Comparison of ENCODE assay signal across 1 cellular context in the genomic region with DNA sequence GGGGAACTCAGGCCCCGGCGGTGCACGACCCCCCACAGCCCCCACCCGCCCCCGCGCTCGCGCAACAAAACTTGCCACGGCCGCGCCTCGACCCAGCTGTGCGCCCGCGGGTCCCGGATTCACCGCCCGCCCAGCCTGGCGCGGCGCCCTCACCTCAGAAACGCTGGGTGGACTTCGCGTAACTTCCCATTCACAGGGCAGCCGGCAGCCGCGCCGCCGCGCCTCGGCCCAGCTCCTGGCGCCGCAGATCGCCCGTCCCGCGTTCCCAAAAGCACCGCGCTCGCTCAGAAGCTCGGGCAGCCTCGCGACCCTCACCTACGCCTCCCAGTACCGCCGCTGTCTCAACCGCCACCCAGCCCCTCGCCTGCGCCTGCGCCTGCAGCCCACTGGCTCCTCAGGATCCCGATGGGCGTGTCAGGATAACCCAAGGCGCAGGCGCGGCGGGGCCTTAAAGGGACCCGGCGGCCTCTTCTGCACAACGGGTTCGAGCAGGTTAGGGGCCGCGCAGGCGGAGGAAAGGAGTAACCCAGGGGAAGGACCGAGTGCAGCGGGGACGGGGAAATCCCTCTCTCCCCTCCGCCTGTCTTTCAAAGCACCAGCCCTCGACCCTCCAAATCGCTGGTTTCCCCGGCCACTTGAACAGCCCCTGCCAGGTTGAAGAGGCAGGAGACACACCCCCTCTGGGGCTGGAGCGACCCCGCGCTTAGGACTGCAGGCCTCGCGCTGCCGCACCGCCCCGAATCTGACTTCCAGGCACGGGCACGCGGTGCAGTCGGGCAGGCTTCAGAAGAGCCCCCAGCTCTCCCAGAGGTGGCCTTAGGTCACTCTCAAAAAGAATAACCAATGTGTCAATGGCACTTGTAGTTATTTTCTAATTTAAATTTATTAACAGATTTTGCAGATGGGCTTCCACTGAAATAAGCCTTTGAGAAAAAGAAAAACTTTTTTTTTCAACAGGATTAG.
TF ChIP-seq lines count a peak whose summit lies in the region.

TSS of gene NBPF1 (minus strand) at position 380 of the 963 bp plus-strand sequence.

TF ChIP-seq in K562, 482 proteins besides CTCF, POLR2A, EP300 and RAD21 (continued from another document and continues in another):
- TF ChIP-seq NEUROD1 (IDR thresholded peaks at IDR 0.05; ENCODE audit: borderline replicate concordance, low read depth, low read length, partially characterized antibody): no peak
- TF ChIP-seq ZNF696 (CRISPR knock-in tag; conservative IDR thresholded peaks at IDR 0.05): no peak; the same call in 1 of the 2 replicates
- peak; percentile 74; the same call in 1 of the 2 replicates for TF ChIP-seq DIDO1 (tag; IDR thresholded peaks at IDR 0.05; ENCODE audit: low read depth)
- no peak for TF ChIP-seq CBX2 (IDR thresholded peaks at IDR 0.05; ENCODE audit: insufficient read depth, low read length, poor library complexity, severe bottlenecking)
- no peak for TF ChIP-seq PRMT5 (CRISPR knock-in tag; IDR thresholded peaks at IDR 0.05)
- TF ChIP-seq JUND (IDR thresholded peaks at IDR 0.05; ENCODE audit: borderline replicate concordance, low read depth, low read length): peak; percentile 62
- TF ChIP-seq JUND (tag; IDR thresholded peaks at IDR 0.05; ENCODE audit: borderline replicate concordance, low read depth, low read length): no peak
- TF ChIP-seq ARID3B (CRISPR knock-in tag; IDR thresholded peaks at IDR 0.05; ENCODE audit: borderline replicate concordance): peak; percentile 98; the same call in 1 of the 2 replicates
- TF ChIP-seq ZNF23 (CRISPR knock-in tag; IDR thresholded peaks at IDR 0.05): 0 out of 2 replicates have a peak, but pooled peaks have one; percentile 27
- TF ChIP-seq CREB1 (IDR thresholded peaks at IDR 0.05): no peak
- no peak for TF ChIP-seq CREB1 (CRISPR knock-in tag; IDR thresholded peaks at IDR 0.05)
- TF ChIP-seq ETS2 (tag; IDR thresholded peaks at IDR 0.05; ENCODE audit: borderline replicate concordance, poor library complexity, severe bottlenecking): peak; percentile 62
- TF ChIP-seq ZBTB1 (CRISPR knock-in tag; IDR thresholded peaks at IDR 0.05; ENCODE audit: borderline replicate concordance, low read depth): no peak
- TF ChIP-seq, protein P1, sequence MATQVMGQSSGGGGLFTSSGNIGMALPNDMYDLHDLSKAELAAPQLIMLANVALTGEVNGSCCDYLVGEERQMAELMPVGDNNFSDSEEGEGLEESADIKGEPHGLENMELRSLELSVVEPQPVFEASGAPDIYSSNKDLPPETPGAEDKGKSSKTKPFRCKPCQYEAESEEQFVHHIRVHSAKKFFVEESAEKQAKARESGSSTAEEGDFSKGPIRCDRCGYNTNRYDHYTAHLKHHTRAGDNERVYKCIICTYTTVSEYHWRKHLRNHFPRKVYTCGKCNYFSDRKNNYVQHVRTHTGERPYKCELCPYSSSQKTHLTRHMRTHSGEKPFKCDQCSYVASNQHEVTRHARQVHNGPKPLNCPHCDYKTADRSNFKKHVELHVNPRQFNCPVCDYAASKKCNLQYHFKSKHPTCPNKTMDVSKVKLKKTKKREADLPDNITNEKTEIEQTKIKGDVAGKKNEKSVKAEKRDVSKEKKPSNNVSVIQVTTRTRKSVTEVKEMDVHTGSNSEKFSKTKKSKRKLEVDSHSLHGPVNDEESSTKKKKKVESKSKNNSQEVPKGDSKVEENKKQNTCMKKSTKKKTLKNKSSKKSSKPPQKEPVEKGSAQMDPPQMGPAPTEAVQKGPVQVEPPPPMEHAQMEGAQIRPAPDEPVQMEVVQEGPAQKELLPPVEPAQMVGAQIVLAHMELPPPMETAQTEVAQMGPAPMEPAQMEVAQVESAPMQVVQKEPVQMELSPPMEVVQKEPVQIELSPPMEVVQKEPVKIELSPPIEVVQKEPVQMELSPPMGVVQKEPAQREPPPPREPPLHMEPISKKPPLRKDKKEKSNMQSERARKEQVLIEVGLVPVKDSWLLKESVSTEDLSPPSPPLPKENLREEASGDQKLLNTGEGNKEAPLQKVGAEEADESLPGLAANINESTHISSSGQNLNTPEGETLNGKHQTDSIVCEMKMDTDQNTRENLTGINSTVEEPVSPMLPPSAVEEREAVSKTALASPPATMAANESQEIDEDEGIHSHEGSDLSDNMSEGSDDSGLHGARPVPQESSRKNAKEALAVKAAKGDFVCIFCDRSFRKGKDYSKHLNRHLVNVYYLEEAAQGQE (CRISPR knock-in tag; IDR thresholded peaks at IDR 0.05; ENCODE audit: low read depth): peak; percentile 92
- peak; percentile 68 for TF ChIP-seq KAT2B (IDR thresholded peaks at IDR 0.05; ENCODE audit: low read depth, low read length)
- TF ChIP-seq SMARCE1 (IDR thresholded peaks at IDR 0.05): no peak
- 0 out of 2 replicates have a peak, but pooled peaks have one; percentile 5 for TF ChIP-seq DEAF1 (CRISPR knock-in tag; IDR thresholded peaks at IDR 0.05)
- TF ChIP-seq CAMTA2 (CRISPR knock-in tag; conservative IDR thresholded peaks at IDR 0.05): peak; percentile 79; the same call in 1 of the 2 replicates
- peak; percentile 95 for TF ChIP-seq HDAC6 (IDR thresholded peaks at IDR 0.05; ENCODE audit: low read depth, low read length)
- no peak for TF ChIP-seq ZC3H11A (IDR thresholded peaks at IDR 0.05; ENCODE audit: low read depth, low read length)
- TF ChIP-seq GMEB1 (CRISPR knock-in tag; IDR thresholded peaks at IDR 0.05): peak; percentile 62
- no peak for TF ChIP-seq SREBF1 (IDR thresholded peaks at IDR 0.05; ENCODE audit: borderline replicate concordance, low read depth, low read length)
- TF ChIP-seq PTTG1 (tag; IDR thresholded peaks at IDR 0.05; ENCODE audit: low read depth): no peak
- TF ChIP-seq KDM5B (IDR thresholded peaks at IDR 0.05; ENCODE audit: insufficient replicate concordance, low read depth, low read length): peak; percentile 98
- no peak for TF ChIP-seq PREB (CRISPR knock-in tag; IDR thresholded peaks at IDR 0.05)
- TF ChIP-seq PCBP1 (IDR thresholded peaks at IDR 0.05; ENCODE audit: low read depth, low read length, poor library complexity, severe bottlenecking): peak; percentile 96
- TF ChIP-seq WHSC1 (IDR thresholded peaks at IDR 0.05; ENCODE audit: low read length): peak; percentile 87
- no peak; the same call in 1 of the 2 replicates for TF ChIP-seq MAFK (IDR thresholded peaks at IDR 0.05; ENCODE audit: low read length)
- TF ChIP-seq ZNF507 (tag; conservative IDR thresholded peaks at IDR 0.05): no peak
- TF ChIP-seq KAT8 (IDR thresholded peaks at IDR 0.05; ENCODE audit: low read depth): no peak
- TF ChIP-seq, protein P2, sequence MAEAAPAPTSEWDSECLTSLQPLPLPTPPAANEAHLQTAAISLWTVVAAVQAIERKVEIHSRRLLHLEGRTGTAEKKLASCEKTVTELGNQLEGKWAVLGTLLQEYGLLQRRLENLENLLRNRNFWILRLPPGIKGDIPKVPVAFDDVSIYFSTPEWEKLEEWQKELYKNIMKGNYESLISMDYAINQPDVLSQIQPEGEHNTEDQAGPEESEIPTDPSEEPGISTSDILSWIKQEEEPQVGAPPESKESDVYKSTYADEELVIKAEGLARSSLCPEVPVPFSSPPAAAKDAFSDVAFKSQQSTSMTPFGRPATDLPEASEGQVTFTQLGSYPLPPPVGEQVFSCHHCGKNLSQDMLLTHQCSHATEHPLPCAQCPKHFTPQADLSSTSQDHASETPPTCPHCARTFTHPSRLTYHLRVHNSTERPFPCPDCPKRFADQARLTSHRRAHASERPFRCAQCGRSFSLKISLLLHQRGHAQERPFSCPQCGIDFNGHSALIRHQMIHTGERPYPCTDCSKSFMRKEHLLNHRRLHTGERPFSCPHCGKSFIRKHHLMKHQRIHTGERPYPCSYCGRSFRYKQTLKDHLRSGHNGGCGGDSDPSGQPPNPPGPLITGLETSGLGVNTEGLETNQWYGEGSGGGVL (CRISPR knock-in tag; IDR thresholded peaks at IDR 0.05): no peak
- no peak for TF ChIP-seq POLR2AphosphoS5 (IDR thresholded peaks at IDR 0.05; ENCODE audit: control insufficient read depth, insufficient read depth, low read depth, low read length)
- no peak for TF ChIP-seq ZNF140 (CRISPR knock-in tag; IDR thresholded peaks at IDR 0.05)
- no peak for TF ChIP-seq ATF1 (CRISPR knock-in tag; IDR thresholded peaks at IDR 0.05)
- TF ChIP-seq ATF1 (tag; IDR thresholded peaks at IDR 0.05): peak; percentile 80
- TF ChIP-seq MBD1 (CRISPR knock-in tag; IDR thresholded peaks at IDR 0.05): no peak
- TF ChIP-seq NKRF (IDR thresholded peaks at IDR 0.05; ENCODE audit: borderline replicate concordance): no peak
- no peak for TF ChIP-seq CC2D1A (IDR thresholded peaks at IDR 0.05)
- no peak for TF ChIP-seq CCNT2 (IDR thresholded peaks at IDR 0.05; ENCODE audit: borderline replicate concordance, extremely low read depth, insufficient read length, low read depth, low read length)
- TF ChIP-seq ZC3H4 (CRISPR knock-in tag; IDR thresholded peaks at IDR 0.05; ENCODE audit: borderline replicate concordance): no peak
- TF ChIP-seq FOXJ3 (CRISPR knock-in tag; IDR thresholded peaks at IDR 0.05): no peak
- no peak for TF ChIP-seq ZNF778 (CRISPR knock-in tag; IDR thresholded peaks at IDR 0.05)
- TF ChIP-seq ZNF347 (CRISPR knock-in tag; IDR thresholded peaks at IDR 0.05; ENCODE audit: low read depth): peak; percentile 41; the same call in 1 of the 2 replicates
- TF ChIP-seq SMARCA4 (IDR thresholded peaks at IDR 0.05): no peak
- TF ChIP-seq MCM7 (IDR thresholded peaks at IDR 0.05): no peak
- no peak for TF ChIP-seq CBX5 (IDR thresholded peaks at IDR 0.05; ENCODE audit: borderline replicate concordance, low read depth)
- peak; percentile 54 for TF ChIP-seq HNRNPK (IDR thresholded peaks at IDR 0.05; ENCODE audit: low read depth, low read length, poor library complexity, severe bottlenecking)
